ENCODE assay signal across 8 cellular contexts in genomic region chr13:52617070-52618060, GRCh38. TPM values are rescaled to one million over a fixed set of nuclear protein-coding genes. Genes with fewer than 3 reads are reported as not detected.
DNase-seq lines count a peak whose midpoint lies in the region; ATAC-seq and TF ChIP-seq lines count a peak whose summit lies in the region.

No MANE protein-coding gene starts in this region.

- intact Hi-C loops in activated naive CD4-positive, alpha-beta T cell treated with anti-CD3 and anti-CD28 coated beads for 36 hours (cut with micrococcal nuclease): loop anchor here (1.0 to 5.0 kb wide), 7 partner anchors 18 to 605 kb away; partner anchors contain the start of genes ALG11, CKAP2, PCDH8 and SUGT1

- H3K27me3 ChIP-seq in GM06990 (replicated peaks; ENCODE audit: control insufficient read depth, insufficient read depth, low read length) (no peaks in the 10 kb centered on the region), SJSA1 (replicated peaks) (no peaks in the 10 kb centered on the region)

- H3K27ac ChIP-seq in SJSA1 (peak overlapping the region; percentile 30; the same call in 1 of the 2 replicates), temporal lobe (ENCODE audit: low read depth, low read length) (peak overlapping the region; percentile 61)

- H3K4me1 Mint-ChIP-seq in HFFc6 (ENCODE audit: low read depth): peaks cover 11% of the 10 kb centered on the region
- peaks cover 27% of the 10 kb centered on the region for H3K4me1 Mint-ChIP-seq in activated naive CD4-positive, alpha-beta T cell treated with anti-CD3 and anti-CD28 coated beads for 36 hours (ENCODE audit: low read depth)

- no peaks in the 10 kb centered on the region for H3K4me1 ChIP-seq in SJSA1 (replicated peaks)

- no peaks in the 10 kb centered on the region for H3K9me3 ChIP-seq in SJSA1 (replicated peaks)

- H3K27me3 Mint-ChIP-seq in HFFc6 (ENCODE audit: insufficient read depth): no peaks in the 10 kb centered on the region; the same call in 1 of the 2 replicates
- no peaks in the 10 kb centered on the region for H3K27me3 Mint-ChIP-seq in activated naive CD4-positive, alpha-beta T cell treated with anti-CD3 and anti-CD28 coated beads for 36 hours (ENCODE audit: low read depth)

- DNase-seq in GM06990 (ENCODE audit: extremely low read depth, insufficient read length) (peak; percentile 88), HFFc6 (peak; percentile 84), MV-4-11 (lab: John Stamatoyannopoulos, UW) (peak; percentile 77), SJSA1 (ENCODE audit: low read depth in 1 of 2, low spot score in 2 of 2) (peak; percentile 79 to 83), globus pallidus (ENCODE audit: low spot score) (peak; percentile 67), omental fat pad (ENCODE audit: low spot score) (peak; percentile 34)
- DNase-seq in activated naive CD4-positive, alpha-beta T cell treated with anti-CD3 and anti-CD28 coated beads for 36 hours: peak; percentile 90

- ATAC-seq in omental fat pad (ENCODE audit: low FRiP score): peak; percentile 100

- no peak for TF ChIP-seq CTCF in GM06990 (IDR thresholded peaks at IDR 0.05; ENCODE audit: insufficient read depth, low read length, poor library complexity, severe bottlenecking)
- 0 out of 2 replicates have a peak, but pooled peaks have one; percentile 2 for TF ChIP-seq CTCF in HFFc6 (IDR thresholded peaks at IDR 0.05)
- TF ChIP-seq CTCF in omental fat pad (IDR thresholded peaks at IDR 0.05): no peak

- H3K27ac Mint-ChIP-seq in HFFc6: peak overlapping the region; percentile 91
- peak overlapping the region; percentile 93 for H3K27ac Mint-ChIP-seq in activated naive CD4-positive, alpha-beta T cell treated with anti-CD3 and anti-CD28 coated beads for 36 hours

- H3K4me3 Mint-ChIP-seq in HFFc6: peak overlapping the region; percentile 100
- peak overlapping the region; percentile 100 for H3K4me3 Mint-ChIP-seq in activated naive CD4-positive, alpha-beta T cell treated with anti-CD3 and anti-CD28 coated beads for 36 hours

- H3K9me3 Mint-ChIP-seq in HFFc6: no peaks in the 10 kb centered on the region; the same call in 1 of the 2 replicates
- no peaks in the 10 kb centered on the region for H3K9me3 Mint-ChIP-seq in activated naive CD4-positive, alpha-beta T cell treated with anti-CD3 and anti-CD28 coated beads for 36 hours

- H3K36me3 ChIP-seq in GM06990 (ENCODE audit: control insufficient read depth, insufficient read depth, low read length): no peaks in the 10 kb centered on the region
- H3K36me3 ChIP-seq in SJSA1: no peaks in the 10 kb centered on the region; the same call in 1 of the 2 replicates

- peak overlapping the region; percentile 87 for H3K4me3 ChIP-seq in GM06990 (replicated peaks; ENCODE audit: low read depth, low read length)
- H3K4me3 ChIP-seq in SJSA1: peak overlapping the region; percentile 53

- H3K36me3 Mint-ChIP-seq in HFFc6 (ENCODE audit: low read depth): no peaks in the 10 kb centered on the region
- H3K36me3 Mint-ChIP-seq in activated naive CD4-positive, alpha-beta T cell treated with anti-CD3 and anti-CD28 coated beads for 36 hours (ENCODE audit: low read depth): no peaks in the 10 kb centered on the region

- CTCF ChIA-PET in activated naive CD4-positive, alpha-beta T cell treated with anti-CD3 and anti-CD28 coated beads for 36 hours (lab: Charles Lee): interaction anchor here (0.6 to 2.8 kb wide), 6 partner anchors 9 to 169 kb away, joined by 3 to 15 read pairs (median 3); partner anchors contain the start of genes SUGT1 and VPS36

RNA-seq across cellular contexts. Expression of gene HNRNPA1L2, which starts 24.9 kb away (rescaled TPM):
- total RNA-seq in HFFc6 (2021; fragmentation: NEBNext Ultra II Directional; extraction: Animal tissue kit (Norgen Biotek cat#: 25700)): 1 to 10 TPM; 3.6 to 4.8 (median 4.3) TPM
- 2.7 and 4.0 TPM in 2 replicates for total RNA-seq in SJSA1 (2014; rRNA removed; shearing (Covaris generic))
- total RNA-seq in activated naive CD4-positive, alpha-beta T cell treated with anti-CD3 and anti-CD28 coated beads for 36 hours: 1 to 10 TPM; 6.2 to 6.7 TPM
- total RNA-seq in omental fat pad: 1 to 10 TPM; 1.1 to 5.2 (median 3.6) TPM
- 8.4 TPM for total RNA-seq in temporal lobe

RNA-seq across cellular contexts. Expression of gene SUGT1, which starts 35.3 kb away (rescaled TPM):
- total RNA-seq in HFFc6 (2021; fragmentation: NEBNext Ultra II Directional; extraction: Animal tissue kit (Norgen Biotek cat#: 25700)): 10 to 100 TPM; 66.0 to 83.5 (median 67.8) TPM
- 49.8 and 52.8 TPM in 2 replicates for total RNA-seq in SJSA1 (2014; rRNA removed; shearing (Covaris generic))
- total RNA-seq in activated naive CD4-positive, alpha-beta T cell treated with anti-CD3 and anti-CD28 coated beads for 36 hours: 10 to 100 TPM; 42.7 to 44.1 TPM
- total RNA-seq in omental fat pad (10 to 100 TPM; 27.5 to 39.1 (median 33.6) TPM), temporal lobe (65.9 TPM)

Comparison
In these comparisons a context has a peak if more than half of its experiments do, and no peak if none do; other contexts are left out.
1. Peak in every context shown above with its lines: DNase-seq, ATAC-seq, H3K4me3 ChIP-seq and H3K27ac ChIP-seq.
2. DNase-seq: peak in every context shown above with its lines; median percentile 90 in activated naive CD4-positive, alpha-beta T cell treated with anti-CD3 and anti-CD28 coated beads for 36 hours; 88 in GM06990; 84 in HFFc6; 81 in SJSA1; 77 in MV-4-11; 67 in globus pallidus; 34 in omental fat pad.